Comparison of ENCODE assay signal across 1 cellular context in the genomic region with DNA sequence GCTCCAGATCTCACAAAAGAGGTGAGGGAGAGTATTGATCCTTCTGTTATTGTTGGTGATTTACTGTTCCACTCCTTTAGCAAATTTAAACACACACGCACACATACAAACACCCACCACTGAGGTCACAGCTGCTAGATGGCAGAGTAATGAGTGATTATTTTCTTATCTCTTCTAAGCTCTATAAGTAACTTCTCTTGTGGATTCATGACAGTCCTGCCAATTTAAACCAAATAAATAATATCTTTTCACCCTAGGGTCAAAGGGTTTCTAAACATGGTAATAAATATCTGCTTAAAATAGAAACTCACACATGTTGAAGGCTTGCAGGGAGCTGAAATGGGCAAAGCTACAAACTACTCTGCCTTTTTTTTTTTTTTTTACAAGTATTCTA.
TF ChIP-seq lines count a peak whose summit lies in the region.

No MANE protein-coding gene starts in this region.

TF ChIP-seq in H1, 55 proteins besides CTCF, POLR2A, EP300 and RAD21:
- no peak for TF ChIP-seq POLR2AphosphoS5 (IDR thresholded peaks at IDR 0.05; ENCODE audit: low read depth, low read length)
- TF ChIP-seq NRF1 (IDR thresholded peaks at IDR 0.05; ENCODE audit: low read depth, low read length): no peak
- TF ChIP-seq KDM1A (IDR thresholded peaks at IDR 0.05; ENCODE audit: borderline replicate concordance, low read length): no peak
- no peak for TF ChIP-seq YY1 (IDR thresholded peaks at IDR 0.05; ENCODE audit: low read depth, low read length)
- TF ChIP-seq JUND (IDR thresholded peaks at IDR 0.05; ENCODE audit: low read length): no peak
- TF ChIP-seq CBX8 (IDR thresholded peaks at IDR 0.05; ENCODE audit: borderline replicate concordance, low read depth, low read length): no peak
- TF ChIP-seq USF2 (IDR thresholded peaks at IDR 0.05; ENCODE audit: low read length): no peak
- no peak for TF ChIP-seq ATF2 (IDR thresholded peaks at IDR 0.05; ENCODE audit: low read length)
- no peak for TF ChIP-seq SUZ12 (IDR thresholded peaks at IDR 0.05; ENCODE audit: low read length)
- no peak for TF ChIP-seq CHD7 (IDR thresholded peaks at IDR 0.05; ENCODE audit: insufficient replicate concordance, low read length)
- TF ChIP-seq FOSL1 (IDR thresholded peaks at IDR 0.05; ENCODE audit: insufficient read depth, low read depth, low read length): no peak
- no peak for TF ChIP-seq SP4 (IDR thresholded peaks at IDR 0.05; ENCODE audit: low read length)
- TF ChIP-seq NANOG (IDR thresholded peaks at IDR 0.05; ENCODE audit: insufficient read depth, low read depth, low read length, poor library complexity, severe bottlenecking): no peak
- TF ChIP-seq RBBP5 (IDR thresholded peaks at IDR 0.05; ENCODE audit: borderline replicate concordance, low read depth, low read length): no peak
